12 cellular contexts compared by ENCODE assay signal in genomic region chr12:15220451-15220850, GRCh38. TPM values are rescaled to one million over a fixed set of nuclear protein-coding genes. Genes with fewer than 3 reads are reported as not detected.
DNase-seq lines count a peak whose midpoint lies in the region; ATAC-seq and TF ChIP-seq lines count a peak whose summit lies in the region.
"Had no signal": no experiment of that assay in that cellular context is flagged by ENCODE, and none has a peak within 500 bp of the region (broad histone marks: within the 10 kb centered on the region; RNA-seq: fewer than 3 reads in every experiment).

No MANE protein-coding gene starts in this region.

- no peak for TF ChIP-seq POLR2A in Peyer's patch (IDR thresholded peaks at IDR 0.05)

- no peak for DNase-seq in Peyer's patch
- DNase-seq in effector memory CD4-positive, alpha-beta T cell = no peak
- DNase-seq in thoracic aorta (ENCODE audit: low spot score) = no peak
- DNase-seq in kidney tubule cell (ENCODE audit: low spot score) = no peak
- DNase-seq: activated T-cell treated with anti-CD3 and anti-CD28 coated beads, Interleukin-2, amount 50 U/mL, for 48 hours; DND-41; NCI-H2029 treated with DMSO at 0.1 percent for 48 hours had no signal

- peak overlapping the region; percentile 73 for H3K9ac ChIP-seq in muscle layer of colon (ENCODE audit: low read length)

- no peaks in the 10 kb centered on the region for H3K36me3 ChIP-seq in Peyer's patch
- no peaks in the 10 kb centered on the region for H3K36me3 ChIP-seq in effector memory CD4-positive, alpha-beta T cell (ENCODE audit: control insufficient read depth, insufficient read depth, low read length)
- no peaks in the 10 kb centered on the region for H3K36me3 ChIP-seq in muscle layer of colon (ENCODE audit: insufficient read depth, low read length)
- no peaks in the 10 kb centered on the region for H3K36me3 ChIP-seq in thoracic aorta
- H3K36me3 ChIP-seq: neutrophil had no signal

- H3K9me3 ChIP-seq in Peyer's patch = no peaks in the 10 kb centered on the region
- H3K9me3 ChIP-seq in effector memory CD4-positive, alpha-beta T cell (ENCODE audit: control insufficient read depth, low read length) = no peaks in the 10 kb centered on the region
- no peaks in the 10 kb centered on the region for H3K9me3 ChIP-seq in muscle layer of colon (ENCODE audit: low read length)
- H3K9me3 ChIP-seq in thoracic aorta = no peaks in the 10 kb centered on the region
- H3K9me3 ChIP-seq: neutrophil had no signal

- TF ChIP-seq CTCF in Peyer's patch (IDR thresholded peaks at IDR 0.05) (no peak), thoracic aorta (IDR thresholded peaks at IDR 0.05) (no peak)

- ATAC-seq in thoracic aorta (ENCODE audit: insufficient number of reproducible peaks, low FRiP score, low read depth) (no peak), HG03521 (IDR thresholded peaks at IDR 0.05; ENCODE audit: unreplicated experiment) (no peak), HG02642 (IDR thresholded peaks at IDR 0.05; ENCODE audit: poor library complexity, unreplicated experiment) (no peak)

- H3K27ac ChIP-seq in Peyer's patch = peak overlapping the region; percentile 47 to 80 (median 72)
- no peak overlapping the region for H3K27ac ChIP-seq in effector memory CD4-positive, alpha-beta T cell (ENCODE audit: insufficient read depth, low read length, poor library complexity, severe bottlenecking)
- H3K27ac ChIP-seq in muscle layer of colon (ENCODE audit: low read depth, low read length) = peak overlapping the region; percentile 74
- H3K27ac ChIP-seq in thoracic aorta = peak overlapping the region; percentile 85 to 86
- H3K27ac ChIP-seq: neutrophil had no signal

- H3K27me3 ChIP-seq in Peyer's patch = no peaks in the 10 kb centered on the region
- H3K27me3 ChIP-seq in effector memory CD4-positive, alpha-beta T cell (replicated peaks; ENCODE audit: control insufficient read depth, insufficient read depth, low read length, poor library complexity, severe bottlenecking) = peaks cover 4% of the 10 kb centered on the region
- no peaks in the 10 kb centered on the region for H3K27me3 ChIP-seq in muscle layer of colon (ENCODE audit: control insufficient read depth in 1 of 2, insufficient read depth in 2 of 2, low read length in 2 of 2)
- H3K27me3 ChIP-seq in thoracic aorta (replicated peaks; ENCODE audit: insufficient read depth) = no peaks in the 10 kb centered on the region

- no peaks in the 10 kb centered on the region for H3K4me1 ChIP-seq in Peyer's patch
- peaks cover 4% of the 10 kb centered on the region for H3K4me1 ChIP-seq in effector memory CD4-positive, alpha-beta T cell (ENCODE audit: control insufficient read depth, insufficient read depth, low read length, poor library complexity, severe bottlenecking)
- H3K4me1 ChIP-seq in muscle layer of colon (ENCODE audit: insufficient read depth, low read length) = peaks cover 33% of the 10 kb centered on the region
- H3K4me1 ChIP-seq in thoracic aorta (ENCODE audit: control insufficient read depth in 1 of 2, low read depth in 2 of 2) = peaks cover 14 to 46% of the 10 kb centered on the region in 2 donors

- peak overlapping the region in 3 of 4 donors; percentile 36 to 56 (median 53) for H3K4me3 ChIP-seq in Peyer's patch
- H3K4me3 ChIP-seq in effector memory CD4-positive, alpha-beta T cell (ENCODE audit: insufficient read depth, low read depth, low read length, poor library complexity, severe bottlenecking) = peak overlapping the region; percentile 52
- peak overlapping the region; percentile 36 to 88 for H3K4me3 ChIP-seq in muscle layer of colon (ENCODE audit: low read depth in 1 of 2, low read length in 2 of 2)
- H3K4me3 ChIP-seq in thoracic aorta = peak overlapping the region; percentile 80

RNA-seq across cellular contexts. Expression of gene RERG, which starts 0.8 kb away (rescaled TPM):
- total RNA-seq in Peyer's patch (10 to 100 TPM in 2 of 4 donors, 1 to 10 TPM in 2; 2.3 to 31.4 (median 10.7) TPM), thoracic aorta (100 to 1,000 TPM in 1 of 2 donors, 10 to 100 TPM in 1; 92.3 to 120 TPM)
- total RNA-seq: glomerular endothelial cell had no signal
